ENCODE assay signal across 6 cellular contexts in the genomic region with DNA sequence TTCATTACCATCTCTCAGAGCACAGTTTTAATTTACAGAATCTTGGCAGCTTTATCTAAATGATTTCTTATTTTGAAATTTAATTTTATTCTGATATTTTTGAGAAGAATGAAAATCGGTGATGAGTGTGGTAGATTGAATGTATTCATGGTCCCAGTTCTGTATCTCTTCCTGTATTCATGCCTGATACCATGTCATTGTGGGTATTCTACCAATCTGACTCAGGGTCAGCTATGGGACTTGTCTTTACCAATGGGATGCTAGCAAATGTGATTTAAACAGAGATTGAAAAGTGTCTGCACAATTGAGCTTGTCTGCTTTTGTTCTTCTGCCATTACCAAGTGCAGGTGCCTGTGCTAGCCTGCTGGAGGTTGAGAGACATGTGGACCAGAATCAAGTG.
"Had no signal": no experiment of that assay in that cellular context is flagged by ENCODE, and none has a peak within 500 bp of the region (broad histone marks: within the 10 kb centered on the region; RNA-seq: fewer than 3 reads in every experiment).

No MANE protein-coding gene starts in this region.

- H3K4me3 ChIP-seq: esophagus squamous epithelium, prostate gland, right lobe of liver had no signal

- H3K27ac ChIP-seq: esophagus squamous epithelium, prostate gland, right lobe of liver had no signal

- H3K9me3 ChIP-seq: esophagus squamous epithelium, prostate gland, right lobe of liver had no signal

- ATAC-seq: natural killer cell had no signal

- H3K36me3 ChIP-seq: esophagus squamous epithelium, prostate gland, right lobe of liver had no signal

- H3K4me1 ChIP-seq: esophagus squamous epithelium, prostate gland, right lobe of liver had no signal

- H3K27me3 ChIP-seq: right lobe of liver had no signal

- DNase-seq: activated CD8-positive, alpha-beta memory T cell treated with anti-CD3 and anti-CD28 coated beads, Interleukin-2, amount 50 U/mL, for 4 hours; esophagus squamous epithelium; foreskin fibroblast; natural killer cell; right lobe of liver had no signal
